In genomic region chr2:27182346-27182745, GRCh38 we compare ENCODE assay signal across 1 cellular context.
TF ChIP-seq lines count a peak whose summit lies in the region.

No MANE protein-coding gene starts in this region.

TF ChIP-seq in IMR-90, 13 proteins besides CTCF, POLR2A, EP300 and RAD21:
- TF ChIP-seq USF2 (IDR thresholded peaks at IDR 0.05; ENCODE audit: low read depth, low read length) (no peak), FOS (IDR thresholded peaks at IDR 0.05; ENCODE audit: low read depth, low read length) (peak; percentile 55; the same call in 1 of the 2 replicates), BHLHE40 (IDR thresholded peaks at IDR 0.05; ENCODE audit: low read depth, low read length) (peak; percentile 30; the same call in 1 of the 2 replicates)
